ENCODE assay signal across 8 cellular contexts in the genomic region with DNA sequence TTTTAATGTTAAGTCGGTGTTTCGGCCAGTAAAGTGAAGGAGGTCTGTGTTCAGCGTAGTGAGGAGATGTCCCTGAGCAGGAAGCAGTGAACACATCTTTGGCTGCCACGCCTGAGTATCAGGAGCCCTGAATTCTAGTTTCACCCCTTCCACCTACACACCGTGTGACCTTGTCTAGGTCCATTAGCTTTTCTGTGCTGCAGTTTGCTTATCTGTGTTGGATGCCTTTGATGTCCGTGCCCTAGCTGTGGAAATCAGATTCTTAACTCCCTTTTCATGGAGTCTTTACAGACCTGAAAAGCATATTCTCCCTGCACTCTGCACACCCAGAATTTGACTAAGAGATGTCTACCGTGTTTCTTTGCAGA. TPM values are rescaled to one million over a fixed set of nuclear protein-coding genes. Genes with fewer than 3 reads are reported as not detected.
DNase-seq lines count a peak whose midpoint lies in the region; ATAC-seq and TF ChIP-seq lines count a peak whose summit lies in the region.

No MANE protein-coding gene starts in this region.

- intact Hi-C loops in activated CD8-positive, alpha-beta T cell treated with anti-CD3 and anti-CD28 coated beads for 36 hours (cut with micrococcal nuclease) = loop anchor here (5.0 kb wide), 1 partner anchor 202 kb away; no protein-coding TSS in a partner anchor
- intact Hi-C loops in heart right ventricle (cut with DNase I) = loop anchor here in 1 of 10 donors (10.0 kb wide), 1 partner anchor 430 kb away; no protein-coding TSS in a partner anchor

- ATAC-seq in HG03064 (IDR thresholded peaks at IDR 0.05; ENCODE audit: low read depth, unreplicated experiment) = peak; percentile 27
- peak; percentile 18 for ATAC-seq in activated CD8-positive, alpha-beta T cell treated with anti-CD3 and anti-CD28 coated beads for 36 hours
- ATAC-seq in heart right ventricle = peak in 6 of 8 donors; percentile 2 to 29 (median 13)

- H3K9me3 ChIP-seq in heart right ventricle = no peaks in the 10 kb centered on the region

- no peak for TF ChIP-seq CTCF in activated CD8-positive, alpha-beta T cell treated with anti-CD3 and anti-CD28 coated beads for 36 hours (IDR thresholded peaks at IDR 0.05)
- TF ChIP-seq CTCF in heart right ventricle (IDR thresholded peaks at IDR 0.05) = no peak

- WGBS in heart right ventricle, 2 donors = 3 to 6% methylated on average over 7 of the region's 7 CpGs

- H3K9me3 Mint-ChIP-seq in activated CD8-positive, alpha-beta T cell treated with anti-CD3 and anti-CD28 coated beads for 36 hours = no peaks in the 10 kb centered on the region

- no peaks in the 10 kb centered on the region for H3K27me3 ChIP-seq in heart right ventricle

- peaks cover 36% of the 10 kb centered on the region for H3K36me3 Mint-ChIP-seq in activated CD8-positive, alpha-beta T cell treated with anti-CD3 and anti-CD28 coated beads for 36 hours (ENCODE audit: low read depth)

- no peaks in the 10 kb centered on the region for H3K27me3 Mint-ChIP-seq in activated CD8-positive, alpha-beta T cell treated with anti-CD3 and anti-CD28 coated beads for 36 hours

- H3K27ac Mint-ChIP-seq in activated CD8-positive, alpha-beta T cell treated with anti-CD3 and anti-CD28 coated beads for 36 hours = peak overlapping the region; percentile 100

- peaks cover 63% of the 10 kb centered on the region for H3K4me1 Mint-ChIP-seq in activated CD8-positive, alpha-beta T cell treated with anti-CD3 and anti-CD28 coated beads for 36 hours (ENCODE audit: low read depth)

- H3K27ac ChIP-seq in heart right ventricle = peak overlapping the region in 9 of 10 donors; percentile 86 to 98 (median 91)

- DNase-seq in activated T-cell treated with anti-CD3 and anti-CD28 coated beads for 48 hours (ENCODE audit: low read depth) (peak; percentile 8), heart right ventricle (no peak), renal cortical epithelial cell (ENCODE audit: low read depth) (peak; percentile 7), NCI-H2171 treated with DMSO at 0.1 percent for 48 hours (lab: John Stamatoyannopoulos, UW) (no peak), NCI-H128 (lab: John Stamatoyannopoulos, UW; ENCODE audit: unreplicated experiment) (no peak)
- DNase-seq in activated T-cell treated with anti-CD3 and anti-CD28 coated beads, Interleukin-2, amount 50 U/mL, for 1 hour = no peak
- peak; percentile 50 for DNase-seq in activated CD8-positive, alpha-beta T cell treated with anti-CD3 and anti-CD28 coated beads for 36 hours

- POLR2A ChIA-PET in activated CD8-positive, alpha-beta T cell treated with anti-CD3 and anti-CD28 coated beads for 36 hours (lab: Charles Lee) = interaction anchor here (0.9 to 2.1 kb wide), 5 partner anchors 9 to 188 kb away, joined by 3 to 9 read pairs (median 5); no protein-coding TSS in a partner anchor

- peak overlapping the region; percentile 99 for H3K4me3 Mint-ChIP-seq in activated CD8-positive, alpha-beta T cell treated with anti-CD3 and anti-CD28 coated beads for 36 hours

- peaks cover 0 to 90% (median 66%) of the 10 kb centered on the region in 9 donors for H3K4me1 ChIP-seq in heart right ventricle

- H3K36me3 ChIP-seq in heart right ventricle = peaks cover 0 to 23% (median 0%) of the 10 kb centered on the region in 9 donors

- H3K4me3 ChIP-seq in heart right ventricle = peak overlapping the region; percentile 62 to 92 (median 84)

- CTCF ChIA-PET in activated CD8-positive, alpha-beta T cell treated with anti-CD3 and anti-CD28 coated beads for 36 hours (lab: Charles Lee) = interaction anchor here (1.2 to 2.0 kb wide), 2 partner anchors 347 to 526 kb away, joined by 3 to 6 read pairs; no protein-coding TSS in a partner anchor

RNA-seq across cellular contexts. Expression of a gene that starts 0.6 kb away (rescaled TPM):
- 10 to 100 TPM; 38.0 to 39.6 TPM for total RNA-seq in activated CD8-positive, alpha-beta T cell treated with anti-CD3 and anti-CD28 coated beads for 36 hours
- 10 to 100 TPM; 31.7 to 66.4 (median 48.4) TPM for total RNA-seq in heart right ventricle
- 10 to 100 TPM; 10.2 to 15.0 TPM for polyA plus RNA-seq in heart right ventricle
- 48.3 and 68.3 TPM in 2 replicates for total RNA-seq in renal cortical epithelial cell

RNA-seq across cellular contexts. Expression of a gene that starts 49.0 kb away (rescaled TPM):
- not detected for total RNA-seq in activated CD8-positive, alpha-beta T cell treated with anti-CD3 and anti-CD28 coated beads for 36 hours
- total RNA-seq in heart right ventricle (under 1 TPM in 1 of 10 donors, not detected in 9; 0.57 TPM), renal cortical epithelial cell (not detected in 2 replicates)
- not detected for polyA plus RNA-seq in heart right ventricle

Comparison
In these comparisons a context has a peak if more than half of its experiments do, and no peak if none do; other contexts are left out.
1. DNase-seq: peak in activated T-cell treated with anti-CD3 and anti-CD28 coated beads for 48 hours (single experiment), activated CD8-positive, alpha-beta T cell treated with anti-CD3 and anti-CD28 coated beads for 36 hours (single experiment) and renal cortical epithelial cell (single experiment); none in activated T-cell treated with anti-CD3 and anti-CD28 coated beads, Interleukin-2, amount 50 U/mL, for 1 hour (single experiment), heart right ventricle (0 of 2), NCI-H2171 treated with DMSO at 0.1 percent for 48 hours (single experiment) and NCI-H128 (single experiment).
2. Peak in every context shown above with its lines, with median percentiles within 50 percentile points of each other: ATAC-seq.